Comparison of ENCODE assay signal across 9 cellular contexts in genomic region chr20:25984933-25985332, GRCh38.
DNase-seq lines count a peak whose midpoint lies in the region; ATAC-seq, FAIRE-seq and TF ChIP-seq lines count a peak whose summit lies in the region.
"Had no signal": no experiment of that assay in that cellular context is flagged by ENCODE, and none has a peak within 500 bp of the region (broad histone marks: within the 10 kb centered on the region; RNA-seq: fewer than 3 reads in every experiment).

No MANE protein-coding gene starts in this region.

- no peaks in the 10 kb centered on the region for H3K79me2 ChIP-seq in osteoblast (ENCODE audit: insufficient read depth, low read length)

- peak overlapping the region; percentile 35 for H2AFZ ChIP-seq in osteoblast (ENCODE audit: low read length)

- H3K4me3 Mint-ChIP-seq in MCF 10A (ENCODE audit: unreplicated experiment), result no peak overlapping the region
- no peak overlapping the region for H3K4me3 Mint-ChIP-seq in WTC11

- H3K9me3 Mint-ChIP-seq in MCF 10A (ENCODE audit: unreplicated experiment) (peaks cover 13% of the 10 kb centered on the region), WTC11 (0 out of 2 replicates have a peak, but pooled peaks cover 8% of the 10 kb centered on the region)

- TF ChIP-seq POLR2A in breast epithelium (IDR thresholded peaks at IDR 0.05), result no peak

- no peak overlapping the region for H3K27ac Mint-ChIP-seq in MCF 10A (ENCODE audit: low read depth, unreplicated experiment)
- H3K27ac Mint-ChIP-seq in WTC11, result no peak overlapping the region

- intact Hi-C loops in breast epithelium (cut with DNase I; ENCODE audit: low total_unique reads), result no loop called here
- intact Hi-C loops in MCF 10A (cut with micrococcal nuclease), result no loop called here

- H3K4me1 ChIP-seq in breast epithelium (no peaks in the 10 kb centered on the region), osteoblast (ENCODE audit: insufficient read depth, low read length) (no peaks in the 10 kb centered on the region)

- H3K36me3 Mint-ChIP-seq in MCF 10A (ENCODE audit: insufficient read depth, unreplicated experiment) (no peaks in the 10 kb centered on the region), WTC11 (no peaks in the 10 kb centered on the region)

- POLR2A ChIA-PET in MCF 10A (lab: Yijun Ruan, JAX) (no interaction called here), WTC11 (lab: Charles Lee) (no interaction called here)

- H3K4me1 Mint-ChIP-seq in MCF 10A (ENCODE audit: insufficient read depth, unreplicated experiment) (no peaks in the 10 kb centered on the region), WTC11 (no peaks in the 10 kb centered on the region)

- CTCF ChIA-PET in MCF 10A (lab: Yijun Ruan, JAX), result no interaction called here
- CTCF ChIA-PET in WTC11 (lab: Charles Lee), result no interaction called here

- H3K36me3 ChIP-seq in breast epithelium (no peaks in the 10 kb centered on the region), osteoblast (ENCODE audit: insufficient read depth, low read length) (no peaks in the 10 kb centered on the region)

- H3K4me2 ChIP-seq in osteoblast (ENCODE audit: insufficient read depth, low read length), result peak overlapping the region; percentile 51

- no peak for ATAC-seq in WTC11
- no peak for ATAC-seq in HG02610 (IDR thresholded peaks at IDR 0.05; ENCODE audit: unreplicated experiment)

- TF ChIP-seq CTCF in breast epithelium (IDR thresholded peaks at IDR 0.05) (no peak), MCF 10A (IDR thresholded peaks at IDR 0.05; ENCODE audit: unreplicated experiment) (no peak), osteoblast (IDR thresholded peaks at IDR 0.05; ENCODE audit: extremely low read depth, low read depth, low read length) (no peak), WTC11 (IDR thresholded peaks at IDR 0.05) (no peak)

- no peaks in the 10 kb centered on the region for H4K20me1 ChIP-seq in osteoblast (ENCODE audit: insufficient read depth, low read length)

- H3K27ac ChIP-seq in breast epithelium, result no peak overlapping the region
- no peak overlapping the region for H3K27ac ChIP-seq in osteoblast (ENCODE audit: low read depth, low read length)
- H3K27ac ChIP-seq: C4-2B had no signal

- H3K4me3 ChIP-seq in breast epithelium, result peak overlapping the region in 2 of 3 donors; percentile 33 to 61
- H3K4me3 ChIP-seq in osteoblast (ENCODE audit: insufficient read depth, low read length), result peak overlapping the region; percentile 62

- H3K27me3 Mint-ChIP-seq in MCF 10A (ENCODE audit: insufficient read depth, unreplicated experiment) (no peaks in the 10 kb centered on the region), WTC11 (ENCODE audit: low read depth) (peaks cover 36% of the 10 kb centered on the region)

- no TSS peak for BruUV-seq in MCF 10A (replicated peaks; lab: Mats Ljungman, UMichigan)

- no peak for DNase-seq in breast epithelium (ENCODE audit: low spot score in 2 of 2)
- DNase-seq in MCF 10A (ENCODE audit: unreplicated experiment), result no peak
- DNase-seq in astrocyte of the hippocampus (ENCODE audit: low read depth, low spot score), result peak; percentile 48
- peak; percentile 72 for DNase-seq in osteoblast (ENCODE audit: insufficient read length, low spot score, missing footprints)
- peak; percentile 61 for DNase-seq in urothelium cell line (ENCODE audit: low spot score)
- DNase-seq in WTC11 (ENCODE audit: low spot score), result no peak
- no peak for DNase-seq in MV-4-11 (lab: John Stamatoyannopoulos, UW)

- no peaks in the 10 kb centered on the region for H3K27me3 ChIP-seq in breast epithelium
- H3K27me3 ChIP-seq in osteoblast (ENCODE audit: insufficient read depth, low read length), result no peaks in the 10 kb centered on the region

- H3K9me3 ChIP-seq in breast epithelium (no peaks in the 10 kb centered on the region), osteoblast (ENCODE audit: low read depth, low read length) (no peaks in the 10 kb centered on the region)

- no peak for FAIRE-seq in urothelium cell line (lab: Jason Lieb, UNC)

TF ChIP-seq in WTC11, 78 proteins besides CTCF, POLR2A, EP300 and RAD21 (continues in another document):
- TF ChIP-seq CBFB (CRISPR knock-in tag; IDR thresholded peaks at IDR 0.05; ENCODE audit: low read depth), result no peak
- no peak for TF ChIP-seq ZBTB43 (CRISPR knock-in tag; IDR thresholded peaks at IDR 0.05)
- TF ChIP-seq ZMAT4 (CRISPR knock-in tag; IDR thresholded peaks at IDR 0.05), result no peak
- TF ChIP-seq MAX (CRISPR knock-in tag; IDR thresholded peaks at IDR 0.05), result no peak
- TF ChIP-seq NFYB (CRISPR knock-in tag; conservative IDR thresholded peaks at IDR 0.05; ENCODE audit: low read depth), result no peak
- no peak for TF ChIP-seq ARID4B (CRISPR knock-in tag; IDR thresholded peaks at IDR 0.05; ENCODE audit: borderline replicate concordance)
- TF ChIP-seq PRDM15 (CRISPR knock-in tag; IDR thresholded peaks at IDR 0.05), result no peak
- no peak for TF ChIP-seq SP1 (CRISPR knock-in tag; conservative IDR thresholded peaks at IDR 0.05)

Comparison
In these comparisons a context has a peak if more than half of its experiments do, and no peak if none do; other contexts are left out.
1. DNase-seq: peak in astrocyte of the hippocampus (single experiment), osteoblast (single experiment) and urothelium cell line (single experiment); none in breast epithelium (0 of 2), MCF 10A (single experiment), WTC11 (single experiment) and MV-4-11 (single experiment).